Comparison of ENCODE assay signal across 1 cellular context in genomic region chr11:69190796-69191536, GRCh38.
TF ChIP-seq lines count a peak whose summit lies in the region.

No MANE protein-coding gene starts in this region.

TF ChIP-seq in K562, 482 proteins besides CTCF, POLR2A, EP300 and RAD21:
- TF ChIP-seq, protein P1, sequence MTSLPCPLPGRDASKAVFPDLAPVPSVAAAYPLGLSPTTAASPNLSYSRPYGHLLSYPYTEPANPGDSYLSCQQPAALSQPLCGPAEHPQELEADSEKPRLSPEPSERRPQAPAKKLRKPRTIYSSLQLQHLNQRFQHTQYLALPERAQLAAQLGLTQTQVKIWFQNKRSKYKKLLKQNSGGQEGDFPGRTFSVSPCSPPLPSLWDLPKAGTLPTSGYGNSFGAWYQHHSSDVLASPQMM (CRISPR knock-in tag; IDR thresholded peaks at IDR 0.05) = no peak
- TF ChIP-seq BCOR (IDR thresholded peaks at IDR 0.05) (peak; percentile 55; the same call in 1 of the 2 replicates), RBM25 (IDR thresholded peaks at IDR 0.05; ENCODE audit: low read depth, low read length, severe bottlenecking) (peak; percentile 44), ADNP (tag; IDR thresholded peaks at IDR 0.05) (no peak)
- TF ChIP-seq, protein P2, sequence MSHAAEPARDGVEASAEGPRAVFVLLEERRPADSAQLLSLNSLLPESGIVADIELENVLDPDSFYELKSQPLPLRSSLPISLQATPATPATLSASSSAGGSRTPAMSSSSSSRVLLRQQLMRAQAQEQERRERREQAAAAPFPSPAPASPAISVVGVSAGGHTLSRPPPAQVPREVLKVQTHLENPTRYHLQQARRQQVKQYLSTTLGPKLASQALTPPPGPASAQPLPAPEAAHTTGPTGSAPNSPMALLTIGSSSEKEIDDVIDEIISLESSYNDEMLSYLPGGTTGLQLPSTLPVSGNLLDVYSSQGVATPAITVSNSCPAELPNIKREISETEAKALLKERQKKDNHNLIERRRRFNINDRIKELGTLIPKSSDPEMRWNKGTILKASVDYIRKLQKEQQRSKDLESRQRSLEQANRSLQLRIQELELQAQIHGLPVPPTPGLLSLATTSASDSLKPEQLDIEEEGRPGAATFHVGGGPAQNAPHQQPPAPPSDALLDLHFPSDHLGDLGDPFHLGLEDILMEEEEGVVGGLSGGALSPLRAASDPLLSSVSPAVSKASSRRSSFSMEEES (CRISPR knock-in tag; IDR thresholded peaks at IDR 0.05) = peak; percentile 11; the same call in 1 of the 2 replicates
- TF ChIP-seq, protein P3, sequence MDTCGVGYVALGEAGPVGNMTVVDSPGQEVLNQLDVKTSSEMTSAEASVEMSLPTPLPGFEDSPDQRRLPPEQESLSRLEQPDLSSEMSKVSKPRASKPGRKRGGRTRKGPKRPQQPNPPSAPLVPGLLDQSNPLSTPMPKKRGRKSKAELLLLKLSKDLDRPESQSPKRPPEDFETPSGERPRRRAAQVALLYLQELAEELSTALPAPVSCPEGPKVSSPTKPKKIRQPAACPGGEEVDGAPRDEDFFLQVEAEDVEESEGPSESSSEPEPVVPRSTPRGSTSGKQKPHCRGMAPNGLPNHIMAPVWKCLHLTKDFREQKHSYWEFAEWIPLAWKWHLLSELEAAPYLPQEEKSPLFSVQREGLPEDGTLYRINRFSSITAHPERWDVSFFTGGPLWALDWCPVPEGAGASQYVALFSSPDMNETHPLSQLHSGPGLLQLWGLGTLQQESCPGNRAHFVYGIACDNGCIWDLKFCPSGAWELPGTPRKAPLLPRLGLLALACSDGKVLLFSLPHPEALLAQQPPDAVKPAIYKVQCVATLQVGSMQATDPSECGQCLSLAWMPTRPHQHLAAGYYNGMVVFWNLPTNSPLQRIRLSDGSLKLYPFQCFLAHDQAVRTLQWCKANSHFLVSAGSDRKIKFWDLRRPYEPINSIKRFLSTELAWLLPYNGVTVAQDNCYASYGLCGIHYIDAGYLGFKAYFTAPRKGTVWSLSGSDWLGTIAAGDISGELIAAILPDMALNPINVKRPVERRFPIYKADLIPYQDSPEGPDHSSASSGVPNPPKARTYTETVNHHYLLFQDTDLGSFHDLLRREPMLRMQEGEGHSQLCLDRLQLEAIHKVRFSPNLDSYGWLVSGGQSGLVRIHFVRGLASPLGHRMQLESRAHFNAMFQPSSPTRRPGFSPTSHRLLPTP (IDR thresholded peaks at IDR 0.05; ENCODE audit: borderline replicate concordance, extremely low read depth, insufficient read length) = no peak
